ENCODE assay signal across 22 cellular contexts in genomic region chr4:28523791-28524190, GRCh38.
"Had no signal": no experiment of that assay in that cellular context is flagged by ENCODE, and none has a peak within 500 bp of the region (broad histone marks: within the 10 kb centered on the region; RNA-seq: fewer than 3 reads in every experiment).

No MANE protein-coding gene starts in this region.

- DNase-seq: activated CD4-positive, alpha-beta T cell treated with anti-CD3 and anti-CD28 coated beads for 36 hours; activated CD4-positive, CD25-positive, alpha-beta regulatory T cell; activated CD8-positive, alpha-beta T cell treated with anti-CD3 and anti-CD28 coated beads, Interleukin-2, amount 10 ng/mL, durations not matched to agents 7 days and 5 days; activated naive CD4-positive, alpha-beta T cell treated with Interleukin-2 at 50 U/mL for 16 hours; activated T-cell treated with anti-CD3 and anti-CD28 coated beads for 4 hours; activated T-cell treated with anti-CD3 and anti-CD28 coated beads, Interleukin-2, amount 50 U/mL, for 72 hours; cortex of kidney; effector memory CD8-positive, alpha-beta T cell; erythroblast; gastrocnemius medialis; glutamatergic neuron; islet precursor cell; left ventricle myocardium inferior; mucosa of descending colon; posterior cingulate gyrus; right cardiac atrium; stimulated activated CD4-positive, alpha-beta T cell treated with anti-CD3 and anti-CD28 coated beads, Interleukin-15, amount 100 ng/mL, for 24 hours; stimulated activated CD4-positive, alpha-beta T cell treated with anti-CD3 and anti-CD28 coated beads, Interleukin-2, amount 100 ng/mL, for 24 hours; stimulated activated naive CD4-positive, alpha-beta T cell; testis; trophoblast cell had no signal

- ATAC-seq: activated CD4-positive, alpha-beta T cell treated with anti-CD3 and anti-CD28 coated beads for 36 hours; activated CD8-positive, alpha-beta T cell treated with anti-CD3 and anti-CD28 coated beads, Interleukin-2, amount 10 ng/mL, durations not matched to agents 7 days and 5 days; activated T-cell treated with anti-CD3 and anti-CD28 coated beads, Interleukin-2, amount 50 U/mL, for 72 hours; effector memory CD8-positive, alpha-beta T cell; gastrocnemius medialis; mucosa of descending colon; natural killer cell treated with Interleukin-12 subunit alpha and Interleukin-12 subunit beta and Interleukin-15 and Interleukin-18, amount 100 ng/mL, for 72 hours; right cardiac atrium had no signal
